9 cellular contexts compared by ENCODE assay signal in the genomic region with DNA sequence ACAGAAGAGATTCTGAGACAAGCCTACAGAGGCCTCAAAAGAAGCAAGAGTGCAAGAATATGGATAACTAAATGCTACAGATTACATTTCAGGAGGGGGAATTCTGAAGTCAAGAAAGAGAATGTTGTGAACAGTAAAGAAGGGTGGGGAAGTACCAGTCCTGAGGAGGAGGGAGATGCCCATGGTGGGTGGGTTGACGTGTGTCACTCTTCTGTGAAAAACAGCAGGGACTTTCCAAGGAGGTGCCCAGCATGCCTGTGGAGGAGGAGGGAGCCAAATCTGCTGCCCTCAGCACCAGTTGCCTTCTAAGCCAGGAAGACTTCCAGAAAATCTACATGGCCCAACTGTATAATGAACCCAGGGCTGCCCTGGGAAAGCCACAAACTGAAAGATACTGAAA.
DNase-seq lines count a peak whose midpoint lies in the region; ATAC-seq and TF ChIP-seq lines count a peak whose summit lies in the region.
"Had no signal": no experiment of that assay in that cellular context is flagged by ENCODE, and none has a peak within 500 bp of the region (broad histone marks: within the 10 kb centered on the region; RNA-seq: fewer than 3 reads in every experiment).

No MANE protein-coding gene starts in this region.

- no peaks in the 10 kb centered on the region for H3K27me3 ChIP-seq in tibial nerve
- H3K27me3 ChIP-seq: heart right ventricle had no signal

- no peak overlapping the region for H3K4me3 ChIP-seq in tibial nerve
- H3K4me3 ChIP-seq: heart right ventricle had no signal

- H3K27ac ChIP-seq in tibial nerve, result no peak overlapping the region
- H3K27ac ChIP-seq: heart right ventricle had no signal

- H3K36me3 ChIP-seq in tibial nerve, result no peaks in the 10 kb centered on the region
- H3K36me3 ChIP-seq: heart right ventricle had no signal

- 41 to 50% methylated on average over 1 of the region's 1 CpG for WGBS in tibial nerve, 2 donors

- no peak for TF ChIP-seq CTCF in tibial nerve (IDR thresholded peaks at IDR 0.05)

- no peaks in the 10 kb centered on the region for H3K4me1 ChIP-seq in tibial nerve

- no peak for TF ChIP-seq POLR2A in tibial nerve (IDR thresholded peaks at IDR 0.05)

- H3K9me3 ChIP-seq in tibial nerve, result no peaks in the 10 kb centered on the region
- H3K9me3 ChIP-seq: heart right ventricle had no signal

- no peak for TF ChIP-seq EP300 in tibial nerve (IDR thresholded peaks at IDR 0.05)

- peak; percentile 4 to 21 (median 12) for DNase-seq in stimulated activated CD4-positive, alpha-beta T cell treated with anti-CD3 and anti-CD28 coated beads, Interleukin-12 subunit alpha, Interleukin-12 subunit beta, amount 100 ng/mL, for 48 hours (ENCODE audit: low read depth in 2 of 3, low spot score in 1 of 3)
- DNase-seq in DMS 273 treated with DMSO at 0.1 percent for 48 hours (lab: John Stamatoyannopoulos, UW) (no peak), OCI-M1 (lab: John Stamatoyannopoulos, UW) (no peak), superior temporal gyrus (ENCODE audit: extremely low spot score) (no peak), tibial nerve (ENCODE audit: low spot score in 2 of 2) (no peak)
- DNase-seq: heart right ventricle had no signal

- peak; percentile 81 for ATAC-seq in GM18519 (IDR thresholded peaks at IDR 0.05; ENCODE audit: low FRiP score, unreplicated experiment)
- peak; percentile 100 for ATAC-seq in GM19463 (IDR thresholded peaks at IDR 0.05; ENCODE audit: unreplicated experiment)
- peak; percentile 94 for ATAC-seq in HG03196 (IDR thresholded peaks at IDR 0.05; ENCODE audit: unreplicated experiment)
- ATAC-seq: heart right ventricle had no signal

Comparison
In these comparisons a context has a peak if more than half of its experiments do, and no peak if none do; other contexts are left out.
1. DNase-seq: peak in stimulated activated CD4-positive, alpha-beta T cell treated with anti-CD3 and anti-CD28 coated beads, Interleukin-12 subunit alpha, Interleukin-12 subunit beta, amount 100 ng/mL, for 48 hours (3 of 3); none in DMS 273 treated with DMSO at 0.1 percent for 48 hours (single experiment), OCI-M1 (single experiment), superior temporal gyrus (single experiment) and tibial nerve (0 of 2).
2. Peak in every context shown above with its lines, with median percentiles within 50 percentile points of each other: ATAC-seq.